ENCODE assay signal across 12 cellular contexts in genomic region chr1:221449801-221450470, GRCh38.
DNase-seq lines count a peak whose midpoint lies in the region; ATAC-seq, FAIRE-seq and TF ChIP-seq lines count a peak whose summit lies in the region.
"Had no signal": no experiment of that assay in that cellular context is flagged by ENCODE, and none has a peak within 500 bp of the region (broad histone marks: within the 10 kb centered on the region; RNA-seq: fewer than 3 reads in every experiment).

No MANE protein-coding gene starts in this region.

- H3K27me3 ChIP-seq in bronchial epithelial cell (ENCODE audit: control insufficient read depth, insufficient read depth, low read length) (no peaks in the 10 kb centered on the region), uterus (no peaks in the 10 kb centered on the region)
- H3K27me3 ChIP-seq: hepatocyte, tibial artery had no signal

- no peak overlapping the region for H3K27ac ChIP-seq in uterus
- H3K27ac ChIP-seq: hepatocyte, tibial artery had no signal

- H3K9me3 ChIP-seq in uterus: no peaks in the 10 kb centered on the region

- TF ChIP-seq CTCF in bronchial epithelial cell (IDR thresholded peaks at IDR 0.05; ENCODE audit: insufficient read depth, low read length, severe bottlenecking) (no peak), uterus (IDR thresholded peaks at IDR 0.05) (no peak)

- H3K4me3 ChIP-seq in bronchial epithelial cell (ENCODE audit: low read depth, low read length) (no peak overlapping the region), uterus (no peak overlapping the region)
- H3K4me3 ChIP-seq: hepatocyte, tibial artery had no signal

- no peak for TF ChIP-seq POLR2A in uterus (IDR thresholded peaks at IDR 0.05)

- DNase-seq in EH (ENCODE audit: low read depth): peak; percentile 58
- DNase-seq in M059J (ENCODE audit: low read depth): peak; percentile 57
- peak; percentile 83 for DNase-seq in bronchial epithelial cell (ENCODE audit: low read depth)
- DNase-seq in NCI-H146 treated with DMSO at 0.1 percent for 48 hours (lab: John Stamatoyannopoulos, UW; ENCODE audit: unreplicated experiment): no peak
- no peak for DNase-seq in germinal center (ENCODE audit: low spot score)
- no peak for DNase-seq in uterus
- DNase-seq: NCI-H2029 treated with DMSO at 0.1 percent for 48 hours, tibial artery had no signal

- FAIRE-seq in bronchial epithelial cell (lab: Jason Lieb, UNC): peak; percentile 66

- ATAC-seq in GM19452 (IDR thresholded peaks at IDR 0.05; ENCODE audit: unreplicated experiment) (peak; percentile 72), HG02840 (IDR thresholded peaks at IDR 0.05; ENCODE audit: low FRiP score, unreplicated experiment) (no peak)
- ATAC-seq: Panc1 had no signal

- intact Hi-C loops in uterus (cut with DNase I; ENCODE audit: low total_unique reads): no loop called here

- no peaks in the 10 kb centered on the region for H3K4me1 ChIP-seq in uterus
- H3K4me1 ChIP-seq: tibial artery had no signal

- no peaks in the 10 kb centered on the region for H3K36me3 ChIP-seq in bronchial epithelial cell (ENCODE audit: control insufficient read depth, insufficient read depth, low read length)
- no peaks in the 10 kb centered on the region for H3K36me3 ChIP-seq in uterus
- H3K36me3 ChIP-seq: tibial artery had no signal

Comparison
In these comparisons a context has a peak if more than half of its experiments do, and no peak if none do; other contexts are left out.
1. DNase-seq: peak in EH (single experiment), M059J (single experiment) and bronchial epithelial cell (single experiment); none in NCI-H146 treated with DMSO at 0.1 percent for 48 hours (single experiment), germinal center (single experiment) and uterus (0 of 2).